Comparison of ENCODE assay signal across 9 cellular contexts in genomic region chr10:118106426-118106825, GRCh38. TPM values are rescaled to one million over a fixed set of nuclear protein-coding genes. Genes with fewer than 3 reads are reported as not detected.
DNase-seq lines count a peak whose midpoint lies in the region; ATAC-seq and TF ChIP-seq lines count a peak whose summit lies in the region.
"Had no signal": no experiment of that assay in that cellular context is flagged by ENCODE, and none has a peak within 500 bp of the region (broad histone marks: within the 10 kb centered on the region; RNA-seq: fewer than 3 reads in every experiment).

No MANE protein-coding gene starts in this region.

- H4K20me1 ChIP-seq in GM23338 (replicated peaks; ENCODE audit: insufficient read depth): no peaks in the 10 kb centered on the region

- H3F3A ChIP-seq in GM23338 (replicated peaks; ENCODE audit: low read depth): no peaks in the 10 kb centered on the region

- peaks cover 3% of the 10 kb centered on the region; the same call in 2 of the 3 replicates for H3K9me3 Mint-ChIP-seq in GM23338
- no peaks in the 10 kb centered on the region for H3K9me3 Mint-ChIP-seq in activated T-cell treated with anti-CD3 and anti-CD28 coated beads, Interleukin-2, amount 50 U/mL, for 4 hours

- no peak overlapping the region for H3K4me3 Mint-ChIP-seq in GM23338
- H3K4me3 Mint-ChIP-seq in activated T-cell treated with anti-CD3 and anti-CD28 coated beads, Interleukin-2, amount 50 U/mL, for 4 hours: no peak overlapping the region

- no peak overlapping the region for H3K27ac ChIP-seq in GM23338 (ENCODE audit: low read depth)
- no peak overlapping the region for H3K27ac ChIP-seq in effector memory CD4-positive, alpha-beta T cell (ENCODE audit: insufficient read depth, low read length, poor library complexity, severe bottlenecking)

- no peak overlapping the region for H3K4me2 ChIP-seq in GM23338

- ATAC-seq in GM23338: peak; percentile 73
- no peak for ATAC-seq in activated T-cell treated with anti-CD3 and anti-CD28 coated beads, Interleukin-2, amount 50 U/mL, for 4 hours
- ATAC-seq: mucosa of descending colon had no signal

- peak; percentile 56 to 67 for TF ChIP-seq CTCF in GM23338 (conservative IDR thresholded peaks at IDR 0.05; ENCODE audit: low read depth in 2 of 2)

- no peak overlapping the region for H3K27ac Mint-ChIP-seq in GM23338

- H3K9me3 ChIP-seq in effector memory CD4-positive, alpha-beta T cell (ENCODE audit: control insufficient read depth, low read length): no peaks in the 10 kb centered on the region
- H3K9me3 ChIP-seq: mucosa of descending colon had no signal

- H3K79me2 ChIP-seq in GM23338 (replicated peaks; ENCODE audit: insufficient read depth): no peaks in the 10 kb centered on the region

- no peaks in the 10 kb centered on the region for H3K4me1 ChIP-seq in GM23338 (ENCODE audit: insufficient read depth)
- H3K4me1 ChIP-seq in effector memory CD4-positive, alpha-beta T cell (ENCODE audit: control insufficient read depth, insufficient read depth, low read length, poor library complexity, severe bottlenecking): no peaks in the 10 kb centered on the region

- no peaks in the 10 kb centered on the region for H3K27me3 ChIP-seq in GM23338 (ENCODE audit: insufficient read depth)
- H3K27me3 ChIP-seq in effector memory CD4-positive, alpha-beta T cell (replicated peaks; ENCODE audit: control insufficient read depth, insufficient read depth, low read length, poor library complexity, severe bottlenecking): no peaks in the 10 kb centered on the region

- no peaks in the 10 kb centered on the region; the same call in 1 of the 2 replicates for H3K36me3 ChIP-seq in GM23338 (ENCODE audit: insufficient read depth)
- no peaks in the 10 kb centered on the region for H3K36me3 ChIP-seq in effector memory CD4-positive, alpha-beta T cell (ENCODE audit: control insufficient read depth, insufficient read depth, low read length)

- H3K36me3 Mint-ChIP-seq in GM23338 (ENCODE audit: low read depth): no peaks in the 10 kb centered on the region
- H3K36me3 Mint-ChIP-seq in activated T-cell treated with anti-CD3 and anti-CD28 coated beads, Interleukin-2, amount 50 U/mL, for 4 hours (ENCODE audit: insufficient read depth): no peaks in the 10 kb centered on the region

- DNase-seq in AG20443 (ENCODE audit: low spot score) (peak; percentile 16), GM23338 (ENCODE audit: low spot score) (peak; percentile 60), SW480 (ENCODE audit: low spot score) (peak; percentile 50), iris pigment epithelial cell (ENCODE audit: low read depth) (peak; percentile 48), nucleus accumbens (lab: John Stamatoyannopoulos, UW) (no peak)
- DNase-seq in effector memory CD4-positive, alpha-beta T cell: no peak
- no peak for DNase-seq in activated T-cell treated with anti-CD3 and anti-CD28 coated beads, Interleukin-2, amount 50 U/mL, for 4 hours
- no peak for DNase-seq in activated CD4-positive, CD25-positive, alpha-beta regulatory T cell (lab: John Stamatoyannopoulos, UW)

- no peaks in the 10 kb centered on the region for H3K27me3 Mint-ChIP-seq in GM23338 (ENCODE audit: insufficient read depth, low read depth, poor library complexity)
- peaks cover 8% of the 10 kb centered on the region for H3K27me3 Mint-ChIP-seq in activated T-cell treated with anti-CD3 and anti-CD28 coated beads, Interleukin-2, amount 50 U/mL, for 4 hours (ENCODE audit: low read depth)

- peaks cover 5% of the 10 kb centered on the region; the same call in 2 of the 3 replicates for H3K4me1 Mint-ChIP-seq in GM23338
- H3K4me1 Mint-ChIP-seq in activated T-cell treated with anti-CD3 and anti-CD28 coated beads, Interleukin-2, amount 50 U/mL, for 4 hours (ENCODE audit: low read depth): peaks cover 3% of the 10 kb centered on the region

- no peak overlapping the region for H2AFZ ChIP-seq in GM23338

- H3K9me2 ChIP-seq in GM23338 (ENCODE audit: insufficient read depth): peaks cover 7% of the 10 kb centered on the region; the same call in 1 of the 2 replicates

- no peak overlapping the region for H3K4me3 ChIP-seq in GM23338
- H3K4me3 ChIP-seq in effector memory CD4-positive, alpha-beta T cell (ENCODE audit: insufficient read depth, low read depth, low read length, poor library complexity, severe bottlenecking): no peak overlapping the region
- H3K4me3 ChIP-seq: mucosa of descending colon had no signal

TF ChIP-seq in GM23338, 12 proteins besides CTCF, POLR2A, EP300 and RAD21 (continues in another document):
- TF ChIP-seq REST (IDR thresholded peaks at IDR 0.05; ENCODE audit: unreplicated experiment): no peak
- no peak for TF ChIP-seq EZH2 (IDR thresholded peaks at IDR 0.05; ENCODE audit: low read depth, unreplicated experiment)
- TF ChIP-seq STAT1 (IDR thresholded peaks at IDR 0.05; ENCODE audit: unreplicated experiment): no peak
- no peak for TF ChIP-seq NANOG (IDR thresholded peaks at IDR 0.05; ENCODE audit: borderline replicate concordance)
- TF ChIP-seq ZNF331 (CRISPR knock-in tag; IDR thresholded peaks at IDR 0.05; ENCODE audit: low read depth): no peak
- no peak for TF ChIP-seq EZH2phosphoT487 (IDR thresholded peaks at IDR 0.05; ENCODE audit: unreplicated experiment)
- TF ChIP-seq ETS1 (IDR thresholded peaks at IDR 0.05): no peak
- TF ChIP-seq ZNF114 (CRISPR knock-in tag; IDR thresholded peaks at IDR 0.05): no peak
- TF ChIP-seq CREB1 (CRISPR knock-in tag; IDR thresholded peaks at IDR 0.05; ENCODE audit: low read depth): no peak
- TF ChIP-seq JUNB (IDR thresholded peaks at IDR 0.05; ENCODE audit: unreplicated experiment): no peak

RNA-seq across cellular contexts. Expression of gene RAB11FIP2, which starts 59.7 kb away (rescaled TPM):
- 13.4 and 17.6 TPM in 2 replicates for total RNA-seq in GM23338 (2014; rRNA removed; shearing (Covaris generic))
- polyA plus RNA-seq in GM23338 (2016; fragmentation: Nextera tagmentation; extraction: Ambion mirVana): 16.1 and 16.5 TPM in 2 replicates
- total RNA-seq in activated T-cell treated with anti-CD3 and anti-CD28 coated beads, Interleukin-2, amount 50 U/mL, for 4 hours: 10 to 100 TPM; 11.5 to 12.0 (median 11.8) TPM

Comparison
In these comparisons a context has a peak if more than half of its experiments do, and no peak if none do; other contexts are left out.
1. DNase-seq: peak in AG20443 (single experiment), GM23338 (single experiment), SW480 (single experiment) and iris pigment epithelial cell (single experiment); none in effector memory CD4-positive, alpha-beta T cell (0 of 3), nucleus accumbens (0 of 56), activated T-cell treated with anti-CD3 and anti-CD28 coated beads, Interleukin-2, amount 50 U/mL, for 4 hours (single experiment) and activated CD4-positive, CD25-positive, alpha-beta regulatory T cell (0 of 4).